ENCODE assay signal across 32 cellular contexts in genomic region chr18:9422816-9423519, GRCh38. TPM values are rescaled to one million over a fixed set of nuclear protein-coding genes. Genes with fewer than 3 reads are reported as not detected.
DNase-seq lines count a peak whose midpoint lies in the region; ATAC-seq, FAIRE-seq and TF ChIP-seq lines count a peak whose summit lies in the region.
"Had no signal": no experiment of that assay in that cellular context is flagged by ENCODE, and none has a peak within 500 bp of the region (broad histone marks: within the 10 kb centered on the region; RNA-seq: fewer than 3 reads in every experiment).

No MANE protein-coding gene starts in this region.

- no peak for TF ChIP-seq POLR2A in stomach (IDR thresholded peaks at IDR 0.05)

- H4K20me1 ChIP-seq in mammary epithelial cell (ENCODE audit: insufficient read depth, low read length) = no peaks in the 10 kb centered on the region
- H4K20me1 ChIP-seq in keratinocyte (ENCODE audit: control insufficient read depth, extremely low read depth, insufficient read depth, low read length) = no peaks in the 10 kb centered on the region

- H3K27ac Mint-ChIP-seq in Calu3 (ENCODE audit: unreplicated experiment) = no peak overlapping the region
- H3K27ac Mint-ChIP-seq: activated CD4-positive, alpha-beta memory T cell treated with anti-CD3 and anti-CD28 coated beads, Interleukin-2, amount 10 ng/mL, durations not matched to agents 7 days and 5 days; CD4-positive, alpha-beta memory T cell; dendritic cell treated with granulocyte-macrophage colony-stimulating factor and Interleukin-4, amounts not matched to agents 40 ng/mL and 50 ng/mL, for 4 days had no signal

- no peak for TF ChIP-seq EP300 in stomach (IDR thresholded peaks at IDR 0.05)

- intact Hi-C loops in Calu3 (cut with micrococcal nuclease; ENCODE audit: unreplicated experiment) (loop anchor here (1.0 kb wide), 1 partner anchor 51 kb away; no protein-coding TSS in a partner anchor), mammary epithelial cell (cut with micrococcal nuclease) (no loop called here), stomach (cut with DNase I; ENCODE audit: low total_unique reads) (no loop called here)

- no peaks in the 10 kb centered on the region for H3K36me3 ChIP-seq in mammary epithelial cell (ENCODE audit: insufficient read depth, low read length)
- H3K36me3 ChIP-seq in keratinocyte (ENCODE audit: control insufficient read depth in 2 of 2, extremely low read depth in 1 of 2, insufficient read depth in 2 of 2, low read length in 2 of 2) = no peaks in the 10 kb centered on the region
- no peaks in the 10 kb centered on the region for H3K36me3 ChIP-seq in stomach
- H3K36me3 ChIP-seq: gastroesophageal sphincter, HAP-1, Peyer's patch, right lobe of liver, upper lobe of right lung had no signal

- WGBS in mammary epithelial cell (ENCODE audit: low coverage, missing lambda C conversion rate) = 14% methylated on average over 6 of the region's 6 CpGs
- WGBS in stomach, 5 donors = 65 to 77% (median 67%) methylated on average over 6 of the region's 6 CpGs

- H2AFZ ChIP-seq in mammary epithelial cell (ENCODE audit: low read depth, low read length) = peak overlapping the region; percentile 21
- peak overlapping the region; percentile 46 for H2AFZ ChIP-seq in keratinocyte (ENCODE audit: control insufficient read depth, low read length)

- peaks cover 14% of the 10 kb centered on the region for H3K4me1 Mint-ChIP-seq in Calu3 (ENCODE audit: low read depth, unreplicated experiment)
- H3K4me1 Mint-ChIP-seq: activated CD4-positive, alpha-beta memory T cell treated with anti-CD3 and anti-CD28 coated beads, Interleukin-2, amount 10 ng/mL, durations not matched to agents 7 days and 5 days; CD4-positive, alpha-beta memory T cell had no signal

- H3K27me3 ChIP-seq in mammary epithelial cell (ENCODE audit: insufficient read depth, low read length) = no peaks in the 10 kb centered on the region
- H3K27me3 ChIP-seq in keratinocyte (ENCODE audit: control insufficient read depth, extremely low read depth, insufficient read depth, low read length) = no peaks in the 10 kb centered on the region
- no peaks in the 10 kb centered on the region for H3K27me3 ChIP-seq in stomach
- H3K27me3 ChIP-seq: gastroesophageal sphincter, Peyer's patch, right lobe of liver, upper lobe of right lung had no signal

- no peaks in the 10 kb centered on the region for H3K27me3 Mint-ChIP-seq in Calu3 (ENCODE audit: unreplicated experiment)
- H3K27me3 Mint-ChIP-seq: activated CD4-positive, alpha-beta memory T cell treated with anti-CD3 and anti-CD28 coated beads, Interleukin-2, amount 10 ng/mL, durations not matched to agents 7 days and 5 days; CD4-positive, alpha-beta memory T cell; dendritic cell treated with granulocyte-macrophage colony-stimulating factor and Interleukin-4, amounts not matched to agents 40 ng/mL and 50 ng/mL, for 4 days had no signal

- peak overlapping the region; percentile 26 for H3K9ac ChIP-seq in mammary epithelial cell (ENCODE audit: insufficient read depth, low read length)
- peak overlapping the region; percentile 55 for H3K9ac ChIP-seq in keratinocyte (ENCODE audit: control insufficient read depth, extremely low read depth, insufficient read depth, low read length)

- H3K79me2 ChIP-seq in mammary epithelial cell (ENCODE audit: insufficient read depth, low read length) (no peaks in the 10 kb centered on the region), keratinocyte (ENCODE audit: control insufficient read depth, insufficient read depth, low read length) (no peaks in the 10 kb centered on the region)

- no peak for TF ChIP-seq CTCF in Calu3 (IDR thresholded peaks at IDR 0.05; ENCODE audit: unreplicated experiment)
- no peak for TF ChIP-seq CTCF in mammary epithelial cell (conservative IDR thresholded peaks at IDR 0.05 in 1 of 2, IDR thresholded peaks at IDR 0.05 in 1 of 2; ENCODE audit: extremely low read depth in 1 of 2, insufficient read depth in 1 of 2, low read depth in 1 of 2, low read length in 2 of 2)
- no peak for TF ChIP-seq CTCF in keratinocyte (optimal IDR thresholded peaks at IDR 0.05 in 1 of 3, IDR thresholded peaks at IDR 0.05 in 1 of 3, conservative IDR thresholded peaks at IDR 0.05 in 1 of 3; ENCODE audit: extremely low read depth in 1 of 3, insufficient read depth in 2 of 3, low read length in 3 of 3)
- no peak for TF ChIP-seq CTCF in stomach (IDR thresholded peaks at IDR 0.05)

- H3K9me1 ChIP-seq in keratinocyte (ENCODE audit: control insufficient read depth, extremely low read depth, insufficient read depth, low read length) = no peaks in the 10 kb centered on the region

- H3K4me1 ChIP-seq in mammary epithelial cell (ENCODE audit: insufficient read depth, low read length) (peaks cover 15% of the 10 kb centered on the region), keratinocyte (ENCODE audit: control insufficient read depth, extremely low read depth, insufficient read depth, low read length) (peaks cover 13% of the 10 kb centered on the region), stomach (peaks cover 0 to 3% (median 0%) of the 10 kb centered on the region in 4 donors)
- H3K4me1 ChIP-seq: A549, HAP-1, Peyer's patch, right lobe of liver, upper lobe of right lung had no signal

- H3K9me3 ChIP-seq in mammary epithelial cell (replicated peaks; ENCODE audit: insufficient read depth, low read length) (peaks cover 14% of the 10 kb centered on the region), keratinocyte (ENCODE audit: control insufficient read depth, low read depth, low read length) (peaks cover 2% of the 10 kb centered on the region), stomach (peaks cover 0 to 17% (median 9%) of the 10 kb centered on the region in 4 donors)
- H3K9me3 ChIP-seq: A549, gastroesophageal sphincter, HAP-1, Peyer's patch, right lobe of liver, upper lobe of right lung had no signal

- dilution Hi-C loops in mammary epithelial cell (cut with HindIII; ENCODE audit: low sequenced_read_pairs) = no loop called here
- dilution Hi-C loops in keratinocyte (cut with MboI; ENCODE audit: extremely low pct_ligation_motif_present, low sequenced_read_pairs) = no loop called here

- DNase-seq in Calu3 (peak; percentile 87), mammary epithelial cell (peak; percentile 91), keratinocyte (ENCODE audit: low read depth, low spot score) (peak; percentile 87), stomach (peak; percentile 46), NCI-H510A treated with DMSO at 0.1 percent for 48 hours (lab: John Stamatoyannopoulos, UW) (no peak)
- DNase-seq: activated CD4-positive, alpha-beta memory T cell treated with anti-CD3 and anti-CD28 coated beads, Interleukin-2, amount 10 ng/mL, durations not matched to agents 7 days and 5 days; activated CD8-positive, alpha-beta memory T cell treated with anti-CD3 and anti-CD28 coated beads, Interleukin-2, amount 50 U/mL, for 4 hours; activated naive CD4-positive, alpha-beta T cell treated with Interleukin-2 at 50 U/mL for 16 hours; CD4-positive, alpha-beta memory T cell; central memory CD4-positive, alpha-beta T cell; hippocampal formation; Karpas-422; left cardiac atrium; mesendoderm; NCI-H1436; NCI-H2081; NCI-H345; posterior cingulate gyrus; right lobe of liver; stimulated activated CD4-positive, alpha-beta T cell treated with anti-CD3 and anti-CD28 coated beads, Interleukin-12 subunit alpha, Interleukin-12 subunit beta, amount 100 ng/mL, for 4 hours; stimulated activated CD4-positive, alpha-beta T cell treated with anti-CD3 and anti-CD28 coated beads, Interleukin-2, amount 100 ng/mL, for 48 hours; SW 1271; upper lobe of right lung had no signal

- H3K4me3 Mint-ChIP-seq in Calu3 (ENCODE audit: low read depth, unreplicated experiment) = no peak overlapping the region
- H3K4me3 Mint-ChIP-seq: activated CD4-positive, alpha-beta memory T cell treated with anti-CD3 and anti-CD28 coated beads, Interleukin-2, amount 10 ng/mL, durations not matched to agents 7 days and 5 days; CD4-positive, alpha-beta memory T cell; dendritic cell treated with granulocyte-macrophage colony-stimulating factor and Interleukin-4, amounts not matched to agents 40 ng/mL and 50 ng/mL, for 4 days had no signal

- H3K9me3 Mint-ChIP-seq in Calu3 (ENCODE audit: low read depth, unreplicated experiment) = no peaks in the 10 kb centered on the region
- H3K9me3 Mint-ChIP-seq: activated CD4-positive, alpha-beta memory T cell treated with anti-CD3 and anti-CD28 coated beads, Interleukin-2, amount 10 ng/mL, durations not matched to agents 7 days and 5 days; dendritic cell treated with granulocyte-macrophage colony-stimulating factor and Interleukin-4, amounts not matched to agents 40 ng/mL and 50 ng/mL, for 4 days had no signal

- no peak for ATAC-seq in GM21717 (IDR thresholded peaks at IDR 0.05; ENCODE audit: unreplicated experiment)
- no peak for ATAC-seq in HG02840 (IDR thresholded peaks at IDR 0.05; ENCODE audit: low FRiP score, unreplicated experiment)
- no peak for ATAC-seq in HG03025 (IDR thresholded peaks at IDR 0.05; ENCODE audit: low FRiP score, unreplicated experiment)
- ATAC-seq: A549, gastroesophageal sphincter, GM12878, left cardiac atrium, right lobe of liver, upper lobe of right lung had no signal

- H3K4me3 ChIP-seq in mammary epithelial cell (replicated peaks in 1 of 3; ENCODE audit: insufficient read depth in 1 of 3, low read depth in 2 of 3, low read length in 3 of 3) = no peak overlapping the region
- H3K4me3 ChIP-seq in keratinocyte (ENCODE audit: control insufficient read depth in 2 of 3, extremely low read depth in 1 of 3, insufficient read depth in 2 of 3, low read depth in 1 of 3, low read length in 3 of 3) = no peak overlapping the region
- H3K4me3 ChIP-seq in stomach = no peak overlapping the region
- H3K4me3 ChIP-seq: A549, gastroesophageal sphincter, GM12878, HAP-1, Peyer's patch, right lobe of liver, upper lobe of right lung had no signal

- in situ Hi-C loops in mammary epithelial cell (cut with MboI; ENCODE audit: low sequenced_read_pairs in 2 of 2) = no loop called here

- H3K4me2 ChIP-seq in mammary epithelial cell (ENCODE audit: insufficient read depth, low read depth, low read length) = peak overlapping the region; percentile 39
- peak overlapping the region; percentile 30 for H3K4me2 ChIP-seq in keratinocyte (ENCODE audit: control insufficient read depth, extremely low read depth, insufficient read depth, low read depth, low read length)
- H3K4me2 ChIP-seq: A549 had no signal

- peak overlapping the region; percentile 87 for H3K27ac ChIP-seq in mammary epithelial cell (ENCODE audit: insufficient read depth, low read depth, low read length)
- H3K27ac ChIP-seq in keratinocyte (ENCODE audit: control insufficient read depth, insufficient read depth, low read length) = peak overlapping the region; percentile 88
- H3K27ac ChIP-seq in stomach = peak overlapping the region in 3 of 5 donors; percentile 60 to 86 (median 68)
- H3K27ac ChIP-seq: A549, gastroesophageal sphincter, Peyer's patch, right lobe of liver, upper lobe of right lung had no signal

- no peaks in the 10 kb centered on the region for H3K36me3 Mint-ChIP-seq in Calu3 (ENCODE audit: insufficient read depth, unreplicated experiment)
- H3K36me3 Mint-ChIP-seq: CD4-positive, alpha-beta memory T cell had no signal

- TSS peak; percentile 90 for BruUV-seq in Calu3 (replicated peaks; lab: Mats Ljungman, UMichigan)
- TSS peak; percentile 48 for BruUV-seq in mammary epithelial cell (replicated peaks; lab: Mats Ljungman, UMichigan)

- CTCF ChIA-PET in Calu3 (lab: Charles Lee) (interaction anchor here (0.6 to 1.2 kb wide), 2 partner anchors 57 to 66 kb away, joined by 4 to 5 read pairs; no protein-coding TSS in a partner anchor), mammary epithelial cell (lab: Charles Lee; ENCODE audit: low non-redundant PET) (no interaction called here)

- FAIRE-seq in keratinocyte (lab: Jason Lieb, UNC) = peak; percentile 23
- FAIRE-seq: A549, GM12878 had no signal

RNA-seq across cellular contexts. Expression of gene RALBP1, which starts 52.3 kb away (rescaled TPM):
- 65.8 and 69.7 TPM in 2 replicates for total RNA-seq in Calu3 (2022)
- 10 to 100 TPM; 59.1 to 72.2 TPM for total RNA-seq in mammary epithelial cell
- polyA plus RNA-seq in mammary epithelial cell = 51.2 TPM
- 41.0 TPM for polyA minus RNA-seq in mammary epithelial cell
- 47.6 to 49.8 TPM (median 48.1 TPM) in 3 replicates for polyA plus RNA-seq in keratinocyte
- polyA plus RNA-seq in keratinocyte (2011; ENCODE audit: low read depth) = 155 TPM
- 51.1 and 56.1 TPM in 2 replicates for polyA plus RNA-seq in keratinocyte (2011; cell fraction: cytosol; rRNA removed)
- 34.1 and 36.4 TPM in 2 replicates for polyA plus RNA-seq in keratinocyte (2011; cell fraction: nucleus; rRNA removed)
- 48.4 and 56.6 TPM in 2 replicates for polyA plus RNA-seq in keratinocyte (2012; ENCODE audit: low replicate concordance)
- 28.2 to 47.3 TPM (median 44.7 TPM) in 3 replicates for polyA minus RNA-seq in keratinocyte
- 59.5 TPM for polyA minus RNA-seq in keratinocyte (2011; cell fraction: cytosol; rRNA and poly(A)+ RNA removed)
- 16.9 and 28.2 TPM in 2 replicates for polyA minus RNA-seq in keratinocyte (2011; cell fraction: nucleus; rRNA and poly(A)+ RNA removed)
- total RNA-seq in stomach = 100 to 1,000 TPM in 1 of 5 donors, 10 to 100 TPM in 4; 15.2 to 182 (median 48.8) TPM
- polyA plus RNA-seq in stomach = 10 to 100 TPM; 20.0 to 40.6 (median 28.3) TPM
